In genomic region chr2:146363731-146364130, GRCh38 we compare ENCODE assay signal across 1 cellular context.
TF ChIP-seq lines count a peak whose summit lies in the region.

No MANE protein-coding gene starts in this region.

TF ChIP-seq in IMR-90, 13 proteins besides CTCF, POLR2A, EP300 and RAD21 (continued from another document):
- TF ChIP-seq RCOR1 (IDR thresholded peaks at IDR 0.05; ENCODE audit: insufficient replicate concordance, low read length) (no peak), MAZ (IDR thresholded peaks at IDR 0.05; ENCODE audit: borderline replicate concordance, low read depth, low read length) (no peak), CHD1 (IDR thresholded peaks at IDR 0.05; ENCODE audit: low read depth, low read length) (no peak)
